In genomic region chr13:42548731-42549554, GRCh38 we compare ENCODE assay signal across 9 cellular contexts. TPM values are rescaled to one million over a fixed set of nuclear protein-coding genes. Genes with fewer than 3 reads are reported as not detected.
DNase-seq lines count a peak whose midpoint lies in the region; ATAC-seq lines count a peak whose summit lies in the region.
"Had no signal": no experiment of that assay in that cellular context is flagged by ENCODE, and none has a peak within 500 bp of the region (broad histone marks: within the 10 kb centered on the region; RNA-seq: fewer than 3 reads in every experiment).

No MANE protein-coding gene starts in this region.

- peak; percentile 96 for DNase-seq in OCI-M1 (lab: John Stamatoyannopoulos, UW)
- DNase-seq in left lobe of liver (ENCODE audit: low spot score), result peak; percentile 48
- DNase-seq in T1000 (lab: John Stamatoyannopoulos, UW), result no peak
- DNase-seq in G401 (ENCODE audit: low spot score), result no peak
- no peak for DNase-seq in NCI-H2196 treated with DMSO at 0.1 percent for 48 hours (lab: John Stamatoyannopoulos, UW; ENCODE audit: unreplicated experiment)
- no peak for DNase-seq in NCI-H187 (lab: John Stamatoyannopoulos, UW)

- ATAC-seq in GM18868 (IDR thresholded peaks at IDR 0.05; ENCODE audit: unreplicated experiment) (peak; percentile 92), HG02870 (IDR thresholded peaks at IDR 0.05; ENCODE audit: unreplicated experiment) (peak; percentile 93), left lobe of liver (peak; percentile 69)
- ATAC-seq: body of pancreas had no signal

- in situ Hi-C loops in G401 (cut with HindIII; ENCODE audit: low sequenced_read_pairs), result no loop called here

RNA-seq across cellular contexts. Expression of gene TNFSF11, which starts 25.0 kb away (rescaled TPM):
- 0.38 TPM for total RNA-seq in left lobe of liver
- total RNA-seq in G401 (2014; rRNA removed; shearing (Covaris generic)), result not detected in 2 replicates

Comparison
In these comparisons a context has a peak if more than half of its experiments do, and no peak if none do; other contexts are left out.
1. DNase-seq: peak in OCI-M1 (single experiment) and left lobe of liver (single experiment); none in T1000 (single experiment), G401 (single experiment), NCI-H2196 treated with DMSO at 0.1 percent for 48 hours (single experiment) and NCI-H187 (0 of 2).
2. Peak in every context shown above with its lines, with median percentiles within 50 percentile points of each other: ATAC-seq.